8 cellular contexts compared by ENCODE assay signal in genomic region chr7:100673302-100673941, GRCh38. TPM values are rescaled to one million over a fixed set of nuclear protein-coding genes. Genes with fewer than 3 reads are reported as not detected.
DNase-seq lines count a peak whose midpoint lies in the region; TF ChIP-seq lines count a peak whose summit lies in the region.

Gene GNB2, plus strand, starts transcription at chr7:100673740. Its CDS starts 2,526 bp downstream, at chr7:100676266.

- H3K27me3 ChIP-seq in H7 (ENCODE audit: control insufficient read depth, insufficient read depth, low read length) = peaks cover 5% of the 10 kb centered on the region

- H3K4me1 Mint-ChIP-seq in nephron = no peaks in the 10 kb centered on the region
- peaks cover 14% of the 10 kb centered on the region for H3K4me1 Mint-ChIP-seq in stimulated activated naive CD8-positive, alpha-beta T cell treated with anti-CD3 and anti-CD28 coated beads, Interleukin-15, Interleukin-2, amounts not matched to agents 100 ng/mL and 50 ng/mL, for 24 hours (ENCODE audit: low read depth)

- DNase-seq in EL = peak; percentile 99
- peak; percentile 99 for DNase-seq in H7
- peak; percentile 98 for DNase-seq in M059J (ENCODE audit: low read depth)
- DNase-seq in SHP77 (lab: John Stamatoyannopoulos, UW) = peak; percentile 92 to 94
- peak; percentile 98 for DNase-seq in activated effector memory CD4-positive, alpha-beta T cell treated with Interleukin-2 at 50 U/mL for 16 hours
- DNase-seq in fibroblast of pulmonary artery (ENCODE audit: low read depth) = peak; percentile 99

- H3K4me3 ChIP-seq in H7 (ENCODE audit: insufficient read depth, low read depth, low read length) (peak within 1 kb of the TSS; percentile 88), fibroblast of pulmonary artery (replicated peaks; ENCODE audit: low read depth, low read length) (peak within 1 kb of the TSS; percentile 95)

- H3K9me3 Mint-ChIP-seq in nephron = no peaks in the 10 kb centered on the region
- H3K9me3 Mint-ChIP-seq in stimulated activated naive CD8-positive, alpha-beta T cell treated with anti-CD3 and anti-CD28 coated beads, Interleukin-15, Interleukin-2, amounts not matched to agents 100 ng/mL and 50 ng/mL, for 24 hours = no peaks in the 10 kb centered on the region

- H3K4me3 Mint-ChIP-seq in nephron = peak within 1 kb of the TSS; percentile 96 to 97 (median 96)
- peak within 1 kb of the TSS; percentile 91 for H3K4me3 Mint-ChIP-seq in stimulated activated naive CD8-positive, alpha-beta T cell treated with anti-CD3 and anti-CD28 coated beads, Interleukin-15, Interleukin-2, amounts not matched to agents 100 ng/mL and 50 ng/mL, for 24 hours

- H3K36me3 ChIP-seq in H7 (replicated peaks; ENCODE audit: control insufficient read depth, insufficient read depth, low read length) = peaks cover 10% of the 10 kb centered on the region

- peaks cover 10% of the 10 kb centered on the region for H3K36me3 Mint-ChIP-seq in nephron (ENCODE audit: low read depth)
- H3K36me3 Mint-ChIP-seq in stimulated activated naive CD8-positive, alpha-beta T cell treated with anti-CD3 and anti-CD28 coated beads, Interleukin-15, Interleukin-2, amounts not matched to agents 100 ng/mL and 50 ng/mL, for 24 hours (ENCODE audit: low read depth) = peaks cover 10% of the 10 kb centered on the region

- H3K27me3 Mint-ChIP-seq in nephron (ENCODE audit: low read depth) = peaks cover 8% of the 10 kb centered on the region
- no peaks in the 10 kb centered on the region for H3K27me3 Mint-ChIP-seq in stimulated activated naive CD8-positive, alpha-beta T cell treated with anti-CD3 and anti-CD28 coated beads, Interleukin-15, Interleukin-2, amounts not matched to agents 100 ng/mL and 50 ng/mL, for 24 hours

- TF ChIP-seq CTCF in fibroblast of pulmonary artery (IDR thresholded peaks at IDR 0.05; ENCODE audit: low read length, missing control alignments) (no peak), nephron (IDR thresholded peaks at IDR 0.05; ENCODE audit: unreplicated experiment in 3 of 3) (no peak)

- H3K27ac Mint-ChIP-seq in nephron = peak within 1 kb of the TSS; percentile 99 to 100 (median 99)
- H3K27ac Mint-ChIP-seq in stimulated activated naive CD8-positive, alpha-beta T cell treated with anti-CD3 and anti-CD28 coated beads, Interleukin-15, Interleukin-2, amounts not matched to agents 100 ng/mL and 50 ng/mL, for 24 hours = peak within 1 kb of the TSS; percentile 95

RNA-seq across cellular contexts. Expression of gene GNB2, which starts in this region (rescaled TPM):
- 108 and 122 TPM in 2 replicates for total RNA-seq in H7 (2014; rRNA removed; shearing (Covaris generic))
- 88.6 and 151 TPM in 2 replicates for total RNA-seq in M059J (2014; rRNA removed; shearing (Covaris generic))

Comparison
In these comparisons a context has a peak if more than half of its experiments do, and no peak if none do; other contexts are left out.
1. Peak in every context shown above with its lines: DNase-seq and H3K4me3 ChIP-seq.